Comparison of ENCODE assay signal across 1 cellular context in the genomic region with DNA sequence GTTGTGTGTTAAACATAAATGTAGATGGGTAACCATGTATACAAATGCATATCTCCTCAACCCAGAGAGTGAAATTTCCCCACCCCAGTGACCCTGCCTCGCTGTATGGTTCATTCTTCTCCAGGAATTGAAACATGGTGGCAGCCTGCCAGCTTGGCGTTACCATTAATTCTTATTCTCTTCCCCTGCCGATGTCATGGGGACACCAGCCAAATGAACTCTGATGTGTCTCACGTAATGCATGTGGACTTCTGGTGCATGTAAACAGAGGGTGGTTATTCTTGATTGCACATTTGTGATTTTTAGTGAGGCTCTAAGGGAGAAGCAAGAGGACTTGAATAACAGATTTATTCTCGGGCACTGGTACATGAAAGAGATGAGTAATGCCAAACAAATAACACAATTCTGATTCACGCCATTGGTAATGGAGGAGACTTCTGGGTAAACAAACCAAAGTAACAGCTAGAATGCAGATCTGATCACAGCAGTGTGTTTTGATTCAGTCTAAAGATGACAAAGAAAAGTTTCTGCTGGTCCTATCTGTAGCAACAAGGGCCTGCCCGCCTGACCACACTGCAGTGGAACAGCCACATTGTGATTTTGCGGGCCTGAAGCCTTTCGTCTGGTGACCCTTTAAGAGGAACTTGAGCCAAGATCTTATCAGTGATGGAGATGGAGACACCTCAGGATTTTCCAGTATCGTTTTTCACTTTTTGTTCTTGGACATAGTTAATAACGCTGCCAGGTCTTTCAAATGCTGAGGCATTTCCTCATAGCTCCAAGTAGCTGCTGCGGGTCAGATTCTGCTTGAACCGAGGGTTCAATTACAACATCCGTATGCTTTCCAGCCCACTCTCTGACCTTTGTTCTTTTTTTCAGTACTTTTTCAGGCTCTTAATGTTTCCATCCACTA.
TF ChIP-seq lines count a peak whose summit lies in the region.

No MANE protein-coding gene starts in this region.

TF ChIP-seq in HepG2, 621 proteins besides CTCF, POLR2A, EP300 and RAD21 (continued from another document and continues in another):
- TF ChIP-seq, protein P1, sequence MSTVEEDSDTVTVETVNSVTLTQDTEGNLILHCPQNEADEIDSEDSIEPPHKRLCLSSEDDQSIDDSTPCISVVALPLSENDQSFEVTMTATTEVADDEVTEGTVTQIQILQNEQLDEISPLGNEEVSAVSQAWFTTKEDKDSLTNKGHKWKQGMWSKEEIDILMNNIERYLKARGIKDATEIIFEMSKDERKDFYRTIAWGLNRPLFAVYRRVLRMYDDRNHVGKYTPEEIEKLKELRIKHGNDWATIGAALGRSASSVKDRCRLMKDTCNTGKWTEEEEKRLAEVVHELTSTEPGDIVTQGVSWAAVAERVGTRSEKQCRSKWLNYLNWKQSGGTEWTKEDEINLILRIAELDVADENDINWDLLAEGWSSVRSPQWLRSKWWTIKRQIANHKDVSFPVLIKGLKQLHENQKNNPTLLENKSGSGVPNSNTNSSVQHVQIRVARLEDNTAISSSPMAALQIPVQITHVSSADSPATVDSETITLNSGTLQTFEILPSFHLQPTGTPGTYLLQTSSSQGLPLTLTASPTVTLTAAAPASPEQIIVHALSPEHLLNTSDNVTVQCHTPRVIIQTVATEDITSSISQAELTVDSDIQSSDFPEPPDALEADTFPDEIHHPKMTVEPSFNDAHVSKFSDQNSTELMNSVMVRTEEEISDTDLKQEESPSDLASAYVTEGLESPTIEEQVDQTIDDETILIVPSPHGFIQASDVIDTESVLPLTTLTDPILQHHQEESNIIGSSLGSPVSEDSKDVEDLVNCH (CRISPR knock-in tag; IDR thresholded peaks at IDR 0.05), result no peak
- peak; percentile 71 for TF ChIP-seq ATF7 (IDR thresholded peaks at IDR 0.05)
- TF ChIP-seq ATF7 (CRISPR knock-in tag; IDR thresholded peaks at IDR 0.05), result peak; percentile 33; the same call in 1 of the 2 replicates
- TF ChIP-seq CREB1 (IDR thresholded peaks at IDR 0.05), result peak; percentile 85
- TF ChIP-seq CREB1 (CRISPR knock-in tag; IDR thresholded peaks at IDR 0.05), result peak; percentile 68
- TF ChIP-seq ZNF567 (CRISPR knock-in tag; IDR thresholded peaks at IDR 0.05; ENCODE audit: borderline replicate concordance), result 0 out of 2 replicates have a peak, but pooled peaks have one; percentile 43
- TF ChIP-seq TBL1XR1 (IDR thresholded peaks at IDR 0.05; ENCODE audit: borderline replicate concordance, low read length, partially characterized antibody), result peak; percentile 31
- peak; percentile 93 for TF ChIP-seq ZKSCAN8 (CRISPR knock-in tag; IDR thresholded peaks at IDR 0.05; ENCODE audit: borderline replicate concordance)
- no peak for TF ChIP-seq ZFP36L1 (CRISPR knock-in tag; IDR thresholded peaks at IDR 0.05)
- TF ChIP-seq, protein P2, sequence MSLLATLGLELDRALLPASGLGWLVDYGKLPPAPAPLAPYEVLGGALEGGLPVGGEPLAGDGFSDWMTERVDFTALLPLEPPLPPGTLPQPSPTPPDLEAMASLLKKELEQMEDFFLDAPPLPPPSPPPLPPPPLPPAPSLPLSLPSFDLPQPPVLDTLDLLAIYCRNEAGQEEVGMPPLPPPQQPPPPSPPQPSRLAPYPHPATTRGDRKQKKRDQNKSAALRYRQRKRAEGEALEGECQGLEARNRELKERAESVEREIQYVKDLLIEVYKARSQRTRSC (CRISPR knock-in tag; IDR thresholded peaks at IDR 0.05; ENCODE audit: low read depth), result no peak
- TF ChIP-seq AGO2 (optimal IDR thresholded peaks at IDR 0.05; ENCODE audit: low read depth, low read length), result no peak
- TF ChIP-seq, protein P3, sequence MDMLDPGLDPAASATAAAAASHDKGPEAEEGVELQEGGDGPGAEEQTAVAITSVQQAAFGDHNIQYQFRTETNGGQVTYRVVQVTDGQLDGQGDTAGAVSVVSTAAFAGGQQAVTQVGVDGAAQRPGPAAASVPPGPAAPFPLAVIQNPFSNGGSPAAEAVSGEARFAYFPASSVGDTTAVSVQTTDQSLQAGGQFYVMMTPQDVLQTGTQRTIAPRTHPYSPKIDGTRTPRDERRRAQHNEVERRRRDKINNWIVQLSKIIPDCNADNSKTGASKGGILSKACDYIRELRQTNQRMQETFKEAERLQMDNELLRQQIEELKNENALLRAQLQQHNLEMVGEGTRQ (IDR thresholded peaks at IDR 0.05; ENCODE audit: low read depth, low read length), result no peak
- TF ChIP-seq, protein P3 (CRISPR knock-in tag; IDR thresholded peaks at IDR 0.05; ENCODE audit: borderline replicate concordance), result no peak
- TF ChIP-seq, protein P4, sequence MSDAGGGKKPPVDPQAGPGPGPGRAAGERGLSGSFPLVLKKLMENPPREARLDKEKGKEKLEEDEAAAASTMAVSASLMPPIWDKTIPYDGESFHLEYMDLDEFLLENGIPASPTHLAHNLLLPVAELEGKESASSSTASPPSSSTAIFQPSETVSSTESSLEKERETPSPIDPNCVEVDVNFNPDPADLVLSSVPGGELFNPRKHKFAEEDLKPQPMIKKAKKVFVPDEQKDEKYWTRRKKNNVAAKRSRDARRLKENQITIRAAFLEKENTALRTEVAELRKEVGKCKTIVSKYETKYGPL (CRISPR knock-in tag; IDR thresholded peaks at IDR 0.05), result no peak
- TF ChIP-seq ZSCAN12 (CRISPR knock-in tag; IDR thresholded peaks at IDR 0.05), result no peak
- TF ChIP-seq ZKSCAN1 (IDR thresholded peaks at IDR 0.05; ENCODE audit: low read length), result no peak
- TF ChIP-seq, protein P5, sequence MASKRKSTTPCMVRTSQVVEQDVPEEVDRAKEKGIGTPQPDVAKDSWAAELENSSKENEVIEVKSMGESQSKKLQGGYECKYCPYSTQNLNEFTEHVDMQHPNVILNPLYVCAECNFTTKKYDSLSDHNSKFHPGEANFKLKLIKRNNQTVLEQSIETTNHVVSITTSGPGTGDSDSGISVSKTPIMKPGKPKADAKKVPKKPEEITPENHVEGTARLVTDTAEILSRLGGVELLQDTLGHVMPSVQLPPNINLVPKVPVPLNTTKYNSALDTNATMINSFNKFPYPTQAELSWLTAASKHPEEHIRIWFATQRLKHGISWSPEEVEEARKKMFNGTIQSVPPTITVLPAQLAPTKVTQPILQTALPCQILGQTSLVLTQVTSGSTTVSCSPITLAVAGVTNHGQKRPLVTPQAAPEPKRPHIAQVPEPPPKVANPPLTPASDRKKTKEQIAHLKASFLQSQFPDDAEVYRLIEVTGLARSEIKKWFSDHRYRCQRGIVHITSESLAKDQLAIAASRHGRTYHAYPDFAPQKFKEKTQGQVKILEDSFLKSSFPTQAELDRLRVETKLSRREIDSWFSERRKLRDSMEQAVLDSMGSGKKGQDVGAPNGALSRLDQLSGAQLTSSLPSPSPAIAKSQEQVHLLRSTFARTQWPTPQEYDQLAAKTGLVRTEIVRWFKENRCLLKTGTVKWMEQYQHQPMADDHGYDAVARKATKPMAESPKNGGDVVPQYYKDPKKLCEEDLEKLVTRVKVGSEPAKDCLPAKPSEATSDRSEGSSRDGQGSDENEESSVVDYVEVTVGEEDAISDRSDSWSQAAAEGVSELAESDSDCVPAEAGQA (IDR thresholded peaks at IDR 0.05; ENCODE audit: low read depth), result peak; percentile 66; the same call in 1 of the 2 replicates
- TF ChIP-seq, protein P5 (CRISPR knock-in tag; IDR thresholded peaks at IDR 0.05; ENCODE audit: borderline replicate concordance), result no peak
- peak; percentile 77; the same call in 1 of the 2 replicates for TF ChIP-seq ZSCAN31 (CRISPR knock-in tag; IDR thresholded peaks at IDR 0.05; ENCODE audit: low read depth)
- TF ChIP-seq RCOR2 (CRISPR knock-in tag; IDR thresholded peaks at IDR 0.05), result peak; percentile 95
- TF ChIP-seq YEATS2 (CRISPR knock-in tag; IDR thresholded peaks at IDR 0.05; ENCODE audit: borderline replicate concordance), result peak; percentile 50; the same call in 1 of the 2 replicates
- peak; percentile 83 for TF ChIP-seq HNF4G (IDR thresholded peaks at IDR 0.05; ENCODE audit: borderline replicate concordance, low read depth, low read length)
- peak; percentile 66; the same call in 1 of the 2 replicates for TF ChIP-seq HNF4G (CRISPR knock-in tag; IDR thresholded peaks at IDR 0.05; ENCODE audit: borderline replicate concordance, low read depth)
- TF ChIP-seq ZNF569 (CRISPR knock-in tag; IDR thresholded peaks at IDR 0.05; ENCODE audit: borderline replicate concordance), result 0 out of 2 replicates have a peak, but pooled peaks have one; percentile 66
- no peak for TF ChIP-seq ZNF713 (CRISPR knock-in tag; IDR thresholded peaks at IDR 0.05)
- TF ChIP-seq, protein P6, sequence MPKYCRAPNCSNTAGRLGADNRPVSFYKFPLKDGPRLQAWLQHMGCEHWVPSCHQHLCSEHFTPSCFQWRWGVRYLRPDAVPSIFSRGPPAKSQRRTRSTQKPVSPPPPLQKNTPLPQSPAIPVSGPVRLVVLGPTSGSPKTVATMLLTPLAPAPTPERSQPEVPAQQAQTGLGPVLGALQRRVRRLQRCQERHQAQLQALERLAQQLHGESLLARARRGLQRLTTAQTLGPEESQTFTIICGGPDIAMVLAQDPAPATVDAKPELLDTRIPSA (CRISPR knock-in tag; IDR thresholded peaks at IDR 0.05; ENCODE audit: borderline replicate concordance), result no peak
- TF ChIP-seq MTF1 (CRISPR knock-in tag; IDR thresholded peaks at IDR 0.05), result no peak
- no peak for TF ChIP-seq ZFAT (CRISPR knock-in tag; conservative IDR thresholded peaks at IDR 0.05)
- TF ChIP-seq DPF2 (CRISPR knock-in tag; IDR thresholded peaks at IDR 0.05; ENCODE audit: borderline replicate concordance, low read depth), result peak; percentile 52
- TF ChIP-seq TCF12 (IDR thresholded peaks at IDR 0.05), result no peak
- no peak; the same call in 1 of the 2 replicates for TF ChIP-seq TCF12 (CRISPR knock-in tag; IDR thresholded peaks at IDR 0.05)
- TF ChIP-seq TP53 (CRISPR knock-in tag; conservative IDR thresholded peaks at IDR 0.05), result no peak
- TF ChIP-seq, protein P7, sequence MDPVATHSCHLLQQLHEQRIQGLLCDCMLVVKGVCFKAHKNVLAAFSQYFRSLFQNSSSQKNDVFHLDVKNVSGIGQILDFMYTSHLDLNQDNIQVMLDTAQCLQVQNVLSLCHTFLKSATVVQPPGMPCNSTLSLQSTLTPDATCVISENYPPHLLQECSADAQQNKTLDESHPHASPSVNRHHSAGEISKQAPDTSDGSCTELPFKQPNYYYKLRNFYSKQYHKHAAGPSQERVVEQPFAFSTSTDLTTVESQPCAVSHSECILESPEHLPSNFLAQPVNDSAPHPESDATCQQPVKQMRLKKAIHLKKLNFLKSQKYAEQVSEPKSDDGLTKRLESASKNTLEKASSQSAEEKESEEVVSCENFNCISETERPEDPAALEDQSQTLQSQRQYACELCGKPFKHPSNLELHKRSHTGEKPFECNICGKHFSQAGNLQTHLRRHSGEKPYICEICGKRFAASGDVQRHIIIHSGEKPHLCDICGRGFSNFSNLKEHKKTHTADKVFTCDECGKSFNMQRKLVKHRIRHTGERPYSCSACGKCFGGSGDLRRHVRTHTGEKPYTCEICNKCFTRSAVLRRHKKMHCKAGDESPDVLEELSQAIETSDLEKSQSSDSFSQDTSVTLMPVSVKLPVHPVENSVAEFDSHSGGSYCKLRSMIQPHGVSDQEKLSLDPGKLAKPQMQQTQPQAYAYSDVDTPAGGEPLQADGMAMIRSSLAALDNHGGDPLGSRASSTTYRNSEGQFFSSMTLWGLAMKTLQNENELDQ (CRISPR knock-in tag; IDR thresholded peaks at IDR 0.05; ENCODE audit: borderline replicate concordance), result no peak
- no peak for TF ChIP-seq TRIM24 (CRISPR knock-in tag; IDR thresholded peaks at IDR 0.05)
- no peak for TF ChIP-seq ZNF891 (CRISPR knock-in tag; IDR thresholded peaks at IDR 0.05)
- no peak; the same call in 1 of the 2 replicates for TF ChIP-seq KLF15 (CRISPR knock-in tag; IDR thresholded peaks at IDR 0.05; ENCODE audit: borderline replicate concordance)
- TF ChIP-seq, protein P8, sequence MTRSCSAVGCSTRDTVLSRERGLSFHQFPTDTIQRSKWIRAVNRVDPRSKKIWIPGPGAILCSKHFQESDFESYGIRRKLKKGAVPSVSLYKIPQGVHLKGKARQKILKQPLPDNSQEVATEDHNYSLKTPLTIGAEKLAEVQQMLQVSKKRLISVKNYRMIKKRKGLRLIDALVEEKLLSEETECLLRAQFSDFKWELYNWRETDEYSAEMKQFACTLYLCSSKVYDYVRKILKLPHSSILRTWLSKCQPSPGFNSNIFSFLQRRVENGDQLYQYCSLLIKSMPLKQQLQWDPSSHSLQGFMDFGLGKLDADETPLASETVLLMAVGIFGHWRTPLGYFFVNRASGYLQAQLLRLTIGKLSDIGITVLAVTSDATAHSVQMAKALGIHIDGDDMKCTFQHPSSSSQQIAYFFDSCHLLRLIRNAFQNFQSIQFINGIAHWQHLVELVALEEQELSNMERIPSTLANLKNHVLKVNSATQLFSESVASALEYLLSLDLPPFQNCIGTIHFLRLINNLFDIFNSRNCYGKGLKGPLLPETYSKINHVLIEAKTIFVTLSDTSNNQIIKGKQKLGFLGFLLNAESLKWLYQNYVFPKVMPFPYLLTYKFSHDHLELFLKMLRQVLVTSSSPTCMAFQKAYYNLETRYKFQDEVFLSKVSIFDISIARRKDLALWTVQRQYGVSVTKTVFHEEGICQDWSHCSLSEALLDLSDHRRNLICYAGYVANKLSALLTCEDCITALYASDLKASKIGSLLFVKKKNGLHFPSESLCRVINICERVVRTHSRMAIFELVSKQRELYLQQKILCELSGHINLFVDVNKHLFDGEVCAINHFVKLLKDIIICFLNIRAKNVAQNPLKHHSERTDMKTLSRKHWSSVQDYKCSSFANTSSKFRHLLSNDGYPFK (CRISPR knock-in tag; IDR thresholded peaks at IDR 0.05; ENCODE audit: borderline replicate concordance), result no peak
- TF ChIP-seq FOXJ3 (CRISPR knock-in tag; IDR thresholded peaks at IDR 0.05; ENCODE audit: borderline replicate concordance), result no peak
- TF ChIP-seq, protein P9, sequence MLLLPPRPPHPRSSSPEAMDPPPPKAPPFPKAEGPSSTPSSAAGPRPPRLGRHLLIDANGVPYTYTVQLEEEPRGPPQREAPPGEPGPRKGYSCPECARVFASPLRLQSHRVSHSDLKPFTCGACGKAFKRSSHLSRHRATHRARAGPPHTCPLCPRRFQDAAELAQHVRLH (CRISPR knock-in tag; IDR thresholded peaks at IDR 0.05; ENCODE audit: borderline replicate concordance, low read depth), result 0 out of 2 replicates have a peak, but pooled peaks have one; percentile 21
- TF ChIP-seq KAT8 (CRISPR knock-in tag; IDR thresholded peaks at IDR 0.05), result peak; percentile 61; the same call in 1 of the 2 replicates
